8 cellular contexts compared by ENCODE assay signal in genomic region chr22:30694171-30694637, GRCh38. TPM values are rescaled to one million over a fixed set of nuclear protein-coding genes. Genes with fewer than 3 reads are reported as not detected.
DNase-seq lines count a peak whose midpoint lies in the region; ATAC-seq and TF ChIP-seq lines count a peak whose summit lies in the region.

No MANE protein-coding gene starts in this region.

- 1% methylated on average over 38 of the region's 38 CpGs for WGBS in thymus

- H3K4me1 ChIP-seq in thymus (ENCODE audit: control insufficient read depth, insufficient read depth, low read length), result peaks cover 3% of the 10 kb centered on the region

- H3K9me3 ChIP-seq in thymus (ENCODE audit: control insufficient read depth), result no peaks in the 10 kb centered on the region

- POLR2A ChIA-PET in HEK293T (lab: Yijun Ruan, JAX), result interaction anchor here (0.8 to 1.7 kb wide), 4 partner anchors 9 to 18 kb away, joined by 3 to 6 read pairs (median 6); no protein-coding TSS in a partner anchor

- H3K9me3 Mint-ChIP-seq in activated naive CD4-positive, alpha-beta T cell treated with anti-CD3 and anti-CD28 coated beads for 36 hours, result no peaks in the 10 kb centered on the region
- no peaks in the 10 kb centered on the region for H3K9me3 Mint-ChIP-seq in glutamatergic neuron (ENCODE audit: unreplicated experiment)

- CTCF ChIA-PET in HEK293T (lab: Yijun Ruan, JAX), result no interaction called here
- CTCF ChIA-PET in activated naive CD4-positive, alpha-beta T cell treated with anti-CD3 and anti-CD28 coated beads for 36 hours (lab: Charles Lee), result interaction anchor here (0.6 to 1.1 kb wide), 2 partner anchors 48 to 225 kb away, joined by 3 to 4 read pairs; no protein-coding TSS in a partner anchor

- no peaks in the 10 kb centered on the region for H3K36me3 Mint-ChIP-seq in activated naive CD4-positive, alpha-beta T cell treated with anti-CD3 and anti-CD28 coated beads for 36 hours (ENCODE audit: low read depth)
- no peaks in the 10 kb centered on the region for H3K36me3 Mint-ChIP-seq in glutamatergic neuron (ENCODE audit: unreplicated experiment)

- TF ChIP-seq CTCF in glutamatergic neuron (IDR thresholded peaks at IDR 0.05; ENCODE audit: partially characterized antibody, unreplicated experiment) (no peak), omental fat pad (IDR thresholded peaks at IDR 0.05) (no peak)

- intact Hi-C loops in activated naive CD4-positive, alpha-beta T cell treated with anti-CD3 and anti-CD28 coated beads for 36 hours (cut with micrococcal nuclease), result loop anchor here (2.0 kb wide), 3 partner anchors 27 to 59 kb away; partner anchors contain the start of genes DUSP18 and SLC35E4

- DNase-seq in AG20443 (ENCODE audit: low spot score), result peak; percentile 41
- peak; percentile 66 for DNase-seq in HEK293T (ENCODE audit: extremely low spot score)
- peak; percentile 67 for DNase-seq in RKO (ENCODE audit: low spot score)
- DNase-seq in activated naive CD4-positive, alpha-beta T cell treated with anti-CD3 and anti-CD28 coated beads for 36 hours, result peak; percentile 64
- peak; percentile 53 for DNase-seq in glutamatergic neuron
- no peak for DNase-seq in omental fat pad (ENCODE audit: low spot score)

- H3K27me3 Mint-ChIP-seq in activated naive CD4-positive, alpha-beta T cell treated with anti-CD3 and anti-CD28 coated beads for 36 hours (ENCODE audit: low read depth), result peaks cover 12% of the 10 kb centered on the region
- H3K27me3 Mint-ChIP-seq in glutamatergic neuron (ENCODE audit: unreplicated experiment), result peaks cover 15% of the 10 kb centered on the region

- H3K27me3 ChIP-seq in thymus (ENCODE audit: control insufficient read depth, insufficient read depth), result peaks cover 36% of the 10 kb centered on the region

- H3K4me3 ChIP-seq in thymus (ENCODE audit: low read length), result peak overlapping the region; percentile 50

- no peaks in the 10 kb centered on the region for H3K36me3 ChIP-seq in thymus (ENCODE audit: control insufficient read depth, insufficient read depth)

- H3K4me3 Mint-ChIP-seq in activated naive CD4-positive, alpha-beta T cell treated with anti-CD3 and anti-CD28 coated beads for 36 hours, result peak overlapping the region; percentile 87
- H3K4me3 Mint-ChIP-seq in glutamatergic neuron (ENCODE audit: unreplicated experiment), result peak overlapping the region; percentile 90

- H3K4me1 Mint-ChIP-seq in activated naive CD4-positive, alpha-beta T cell treated with anti-CD3 and anti-CD28 coated beads for 36 hours (ENCODE audit: low read depth), result peaks cover 11% of the 10 kb centered on the region
- H3K4me1 Mint-ChIP-seq in glutamatergic neuron (ENCODE audit: low read depth, unreplicated experiment), result no peaks in the 10 kb centered on the region

- peak overlapping the region; percentile 31 for H3K27ac ChIP-seq in thymus (ENCODE audit: low read depth)

- no peak overlapping the region for H3K27ac Mint-ChIP-seq in activated naive CD4-positive, alpha-beta T cell treated with anti-CD3 and anti-CD28 coated beads for 36 hours
- no peak overlapping the region for H3K27ac Mint-ChIP-seq in glutamatergic neuron (ENCODE audit: unreplicated experiment)

- ATAC-seq in omental fat pad (ENCODE audit: low FRiP score), result peak; percentile 52
- ATAC-seq in HG03108 (IDR thresholded peaks at IDR 0.05; ENCODE audit: unreplicated experiment), result no peak

TF ChIP-seq in HEK293T, 16 proteins besides CTCF, POLR2A, EP300 and RAD21:
- TF ChIP-seq SP1 (IDR thresholded peaks at IDR 0.05), result no peak
- peak; percentile 73 for TF ChIP-seq L3MBTL2 (conservative IDR thresholded peaks at IDR 0.05)
- TF ChIP-seq CTBP1 (IDR thresholded peaks at IDR 0.05; ENCODE audit: borderline replicate concordance), result 0 out of 2 replicates have a peak, but pooled peaks have one; percentile 24

RNA-seq across cellular contexts. Expression of gene OSBP2, which starts 0.5 kb away (rescaled TPM):
- under 1 TPM; 0.81 to 0.89 TPM for total RNA-seq in activated naive CD4-positive, alpha-beta T cell treated with anti-CD3 and anti-CD28 coated beads for 36 hours
- total RNA-seq in glutamatergic neuron (ENCODE audit: unreplicated experiment) (18.3 TPM), omental fat pad (1 to 10 TPM; 1.3 to 7.4 (median 4.4) TPM)
- 0.46 TPM for polyA plus RNA-seq in thymus

RNA-seq across cellular contexts. Expression of gene DUSP18, which starts 26.5 kb away (rescaled TPM):
- total RNA-seq in activated naive CD4-positive, alpha-beta T cell treated with anti-CD3 and anti-CD28 coated beads for 36 hours, result 1 to 10 TPM; 4.7 to 5.6 TPM
- total RNA-seq in glutamatergic neuron (ENCODE audit: unreplicated experiment), result 8.0 TPM
- total RNA-seq in omental fat pad, result 10 to 100 TPM in 1 of 4 donors, 1 to 10 TPM in 3; 5.8 to 18.0 (median 8.2) TPM
- polyA plus RNA-seq in thymus, result 6.4 TPM

RNA-seq across cellular contexts. Expression of gene SLC35E4, which starts 58.6 kb away (rescaled TPM):
- 1 to 10 TPM; 2.2 TPM for total RNA-seq in activated naive CD4-positive, alpha-beta T cell treated with anti-CD3 and anti-CD28 coated beads for 36 hours
- 5.0 TPM for total RNA-seq in glutamatergic neuron (ENCODE audit: unreplicated experiment)
- 10 to 100 TPM in 1 of 4 donors, 1 to 10 TPM in 3; 4.6 to 14.2 (median 6.2) TPM for total RNA-seq in omental fat pad
- polyA plus RNA-seq in thymus, result 1.2 TPM
